20 cellular contexts compared by ENCODE assay signal in genomic region chrX:353566-354535, GRCh38.
"Had no signal": no experiment of that assay in that cellular context is flagged by ENCODE, and none has a peak within 500 bp of the region (broad histone marks: within the 10 kb centered on the region; RNA-seq: fewer than 3 reads in every experiment).

No MANE protein-coding gene starts in this region.

- H3K4me1 ChIP-seq: breast epithelium, prostate gland, sigmoid colon, stomach had no signal

- H3K27me3 Mint-ChIP-seq: activated CD8-positive, alpha-beta memory T cell treated with anti-CD3 and anti-CD28 coated beads, Interleukin-2, amount 10 ng/mL, durations not matched to agents 7 days and 5 days; activated naive CD8-positive, alpha-beta T cell treated with anti-CD3 and anti-CD28 coated beads, Interleukin-2, amount 10 ng/mL, durations not matched to agents 7 days and 5 days; naive thymus-derived CD4-positive, alpha-beta T cell had no signal

- H3K9me3 ChIP-seq: prostate gland, sigmoid colon, thoracic aorta had no signal

- H3K36me3 ChIP-seq: breast epithelium, prostate gland, sigmoid colon had no signal

- H3K27ac Mint-ChIP-seq: activated CD8-positive, alpha-beta memory T cell treated with anti-CD3 and anti-CD28 coated beads, Interleukin-2, amount 10 ng/mL, durations not matched to agents 7 days and 5 days; activated naive CD8-positive, alpha-beta T cell treated with anti-CD3 and anti-CD28 coated beads, Interleukin-2, amount 10 ng/mL, durations not matched to agents 7 days and 5 days; T-helper 1 cell treated with Interleukin-12 subunit alpha and Interleukin-12 subunit beta and Interleukin-4 antibody, amounts not matched to agents 30 μg/mL and 1 μg/mL, for 36 hours had no signal

- H3K27ac ChIP-seq: breast epithelium, hepatocyte, prostate gland, sigmoid colon, stomach, thoracic aorta had no signal

- H2AFZ ChIP-seq: hepatocyte had no signal

- H3K4me3 Mint-ChIP-seq: activated CD8-positive, alpha-beta memory T cell treated with anti-CD3 and anti-CD28 coated beads, Interleukin-2, amount 10 ng/mL, durations not matched to agents 7 days and 5 days; activated naive CD8-positive, alpha-beta T cell treated with anti-CD3 and anti-CD28 coated beads, Interleukin-2, amount 10 ng/mL, durations not matched to agents 7 days and 5 days; naive thymus-derived CD4-positive, alpha-beta T cell; T-helper 1 cell treated with Interleukin-12 subunit alpha and Interleukin-12 subunit beta and Interleukin-4 antibody, amounts not matched to agents 30 μg/mL and 1 μg/mL, for 36 hours had no signal

- DNase-seq: activated CD4-positive, alpha-beta T cell treated with anti-CD3 and anti-CD28 coated beads, Interleukin-2, amount 50 U/mL, for 48 hours; activated CD4-positive, CD25-positive, alpha-beta regulatory T cell; activated CD8-positive, alpha-beta memory T cell treated with anti-CD3 and anti-CD28 coated beads, Interleukin-2, amount 10 ng/mL, durations not matched to agents 7 days and 5 days; activated gamma-delta T cell; activated naive CD8-positive, alpha-beta T cell treated with anti-CD3 and anti-CD28 coated beads, Interleukin-2, amount 10 ng/mL, durations not matched to agents 7 days and 5 days; activated T-cell treated with anti-CD3 and anti-CD28 coated beads, Interleukin-2, amount 50 U/mL, for 48 hours; anterior cingulate cortex; kidney glomerular epithelial cell; naive thymus-derived CD4-positive, alpha-beta T cell; occipital lobe; stimulated activated CD4-positive, alpha-beta T cell treated with anti-CD3 and anti-CD28 coated beads, Interleukin-12 subunit alpha, Interleukin-12 subunit beta, amount 100 ng/mL, for 4 hours; stomach had no signal

- FAIRE-seq: endothelial cell of umbilical vein, frontal cortex had no signal

- H3K27me3 ChIP-seq: breast epithelium, hepatocyte, sigmoid colon, stomach had no signal

- H3K4me2 ChIP-seq: hepatocyte had no signal

- H3K4me3 ChIP-seq: breast epithelium, hepatocyte, prostate gland, sigmoid colon, stomach, thoracic aorta had no signal

- ATAC-seq: activated CD8-positive, alpha-beta memory T cell treated with anti-CD3 and anti-CD28 coated beads, Interleukin-2, amount 10 ng/mL, durations not matched to agents 7 days and 5 days; naive thymus-derived CD4-positive, alpha-beta T cell had no signal

- H3K79me2 ChIP-seq: hepatocyte had no signal
